ENCODE assay signal across 1 cellular context in genomic region chr10:117778241-117778640, GRCh38.
TF ChIP-seq lines count a peak whose summit lies in the region.

No MANE protein-coding gene starts in this region.

TF ChIP-seq in HepG2, 621 proteins besides CTCF, POLR2A, EP300 and RAD21:
- TF ChIP-seq FOXK2 (IDR thresholded peaks at IDR 0.05) (no peak), SP4 (CRISPR knock-in tag; IDR thresholded peaks at IDR 0.05) (no peak), GLI4 (CRISPR knock-in tag; IDR thresholded peaks at IDR 0.05; ENCODE audit: borderline replicate concordance) (no peak), DPF2 (CRISPR knock-in tag; IDR thresholded peaks at IDR 0.05; ENCODE audit: borderline replicate concordance, low read depth) (no peak), MYC (CRISPR knock-in tag; IDR thresholded peaks at IDR 0.05; ENCODE audit: borderline replicate concordance) (no peak), PRMT3 (CRISPR knock-in tag; IDR thresholded peaks at IDR 0.05; ENCODE audit: borderline replicate concordance, low read depth) (no peak), ZNF274 (CRISPR knock-in tag; IDR thresholded peaks at IDR 0.05) (no peak), HOXD1 (CRISPR knock-in tag; IDR thresholded peaks at IDR 0.05) (no peak)
